8 cellular contexts compared by ENCODE assay signal in genomic region chr3:46097691-46098241, GRCh38.
DNase-seq lines count a peak whose midpoint lies in the region; ATAC-seq and TF ChIP-seq lines count a peak whose summit lies in the region.

No MANE protein-coding gene starts in this region.

- no peaks in the 10 kb centered on the region for H3K27me3 ChIP-seq in right atrium auricular region
- H3K27me3 ChIP-seq in subcutaneous abdominal adipose tissue (ENCODE audit: control insufficient read depth in 5 of 5, insufficient read depth in 4 of 5, low read length in 5 of 5): no peaks in the 10 kb centered on the region
- no peaks in the 10 kb centered on the region for H3K27me3 ChIP-seq in neuronal stem cell (ENCODE audit: control insufficient read depth in 3 of 3, insufficient read depth in 3 of 3, low read depth in 1 of 3, low read length in 3 of 3)

- no peak overlapping the region for H4K8ac ChIP-seq in neuronal stem cell (ENCODE audit: low read depth, low read length)

- H3K9me3 ChIP-seq in right atrium auricular region (no peaks in the 10 kb centered on the region), subcutaneous abdominal adipose tissue (ENCODE audit: control insufficient read depth in 5 of 5, low read length in 5 of 5) (peaks cover 0 to 2% (median 0%) of the 10 kb centered on the region in 5 donors), neuronal stem cell (replicated peaks in 1 of 2; ENCODE audit: control insufficient read depth in 2 of 2, insufficient read depth in 1 of 2, low read depth in 1 of 2, low read length in 2 of 2) (peaks cover 0 to 2% of the 10 kb centered on the region in 2 donors)

- no peak overlapping the region for H4K91ac ChIP-seq in neuronal stem cell (ENCODE audit: low read depth, low read length, poor library complexity)

- H3K14ac ChIP-seq in neuronal stem cell (ENCODE audit: low read length): no peak overlapping the region

- H2AFZ ChIP-seq in neuronal stem cell (ENCODE audit: low read length): no peak overlapping the region

- H3K4me1 ChIP-seq in right atrium auricular region (peaks cover 0 to 13% of the 10 kb centered on the region in 2 donors), subcutaneous abdominal adipose tissue (ENCODE audit: control insufficient read depth in 5 of 5, insufficient read depth in 5 of 5, low read length in 5 of 5) (peaks cover 0 to 26% (median 17%) of the 10 kb centered on the region in 5 donors), neuronal stem cell (ENCODE audit: control insufficient read depth in 2 of 2, insufficient read depth in 1 of 2, low read depth in 1 of 2, low read length in 2 of 2) (no peaks in the 10 kb centered on the region)

- H2BK120ac ChIP-seq in neuronal stem cell (ENCODE audit: low read depth, low read length): no peak overlapping the region

- no CpG with 5 or more reads among the region's 6 CpGs for WGBS in neuronal stem cell (ENCODE audit: extremely low coverage in 2 of 2, insufficient read length in 2 of 2, insufficient replicate concordance in 1 of 2), 2 donors

- no peak overlapping the region for H2BK12ac ChIP-seq in neuronal stem cell (ENCODE audit: low read length)

- H3K4me2 ChIP-seq in neuronal stem cell (ENCODE audit: insufficient read depth, low read length, poor library complexity, severe bottlenecking): no peak overlapping the region

- no peak overlapping the region for H2AK5ac ChIP-seq in neuronal stem cell (ENCODE audit: low read depth, low read length)

- no peak for TF ChIP-seq CTCF in GM13976 (IDR thresholded peaks at IDR 0.05; ENCODE audit: borderline replicate concordance, control extremely low read depth, extremely low read depth, insufficient read depth, missing control alignments)
- TF ChIP-seq CTCF in right atrium auricular region (IDR thresholded peaks at IDR 0.05): no peak

- no peaks in the 10 kb centered on the region for H3K36me3 ChIP-seq in right atrium auricular region
- H3K36me3 ChIP-seq in subcutaneous abdominal adipose tissue (ENCODE audit: control insufficient read depth in 5 of 5, insufficient read depth in 5 of 5, low read length in 5 of 5): no peaks in the 10 kb centered on the region
- no peaks in the 10 kb centered on the region for H3K36me3 ChIP-seq in neuronal stem cell (replicated peaks in 1 of 2; ENCODE audit: control insufficient read depth in 2 of 2, insufficient read depth in 2 of 2, low read length in 2 of 2)

- H2BK5ac ChIP-seq in neuronal stem cell (ENCODE audit: low read length): no peak overlapping the region

- H3K4me3 ChIP-seq in right atrium auricular region (no peak overlapping the region), subcutaneous abdominal adipose tissue (ENCODE audit: low read depth in 1 of 5, low read length in 5 of 5) (no peak overlapping the region), neuronal stem cell (ENCODE audit: low read length in 2 of 2) (no peak overlapping the region)

- H3K79me1 ChIP-seq in neuronal stem cell (ENCODE audit: low read depth, low read length): no peaks in the 10 kb centered on the region

- in situ Hi-C loops in GM13976 (cut with MboI; ENCODE audit: low sequenced_read_pairs, unreplicated experiment): loop anchor here (10.0 kb wide), 1 partner anchor 87 kb away; no protein-coding TSS in a partner anchor

- H3K18ac ChIP-seq in neuronal stem cell (ENCODE audit: low read length): no peak overlapping the region

- no peak overlapping the region for H3K23ac ChIP-seq in neuronal stem cell (ENCODE audit: low read depth, low read length, poor library complexity)

- H3K27ac ChIP-seq in right atrium auricular region (peak overlapping the region; percentile 67 to 79), subcutaneous abdominal adipose tissue (ENCODE audit: low read depth, low read length) (peak overlapping the region; percentile 54), neuronal stem cell (replicated peaks; ENCODE audit: low read length) (no peak overlapping the region)

- peak; percentile 47 for DNase-seq in GM13976 (ENCODE audit: low spot score)
- DNase-seq in activated CD4-positive, alpha-beta T cell treated with anti-CD3 and anti-CD28 coated beads, Interleukin-2, amount 50 U/mL, for 48 hours: peak; percentile 50 to 59
- peak; percentile 71 for DNase-seq in right atrium auricular region (ENCODE audit: low spot score)
- DNase-seq in DMS79 treated with DMSO at 0.1 percent for 48 hours (lab: John Stamatoyannopoulos, UW): no peak
- no peak for DNase-seq in NCI-H2196 treated with DMSO at 0.1 percent for 48 hours (lab: John Stamatoyannopoulos, UW; ENCODE audit: unreplicated experiment)
- no peak for DNase-seq in neuronal stem cell (ENCODE audit: low spot score)

- H2BK15ac ChIP-seq in neuronal stem cell (ENCODE audit: low read length): no peak overlapping the region

- no peak overlapping the region for H3K4ac ChIP-seq in neuronal stem cell (ENCODE audit: low read length)

- H3K9ac ChIP-seq in subcutaneous abdominal adipose tissue (ENCODE audit: low read length in 5 of 5) (peak overlapping the region in 3 of 5 donors; percentile 7 to 57 (median 47)), neuronal stem cell (ENCODE audit: low read depth, low read length, poor library complexity) (no peak overlapping the region)

- peak; percentile 11 for ATAC-seq in HG03025 (IDR thresholded peaks at IDR 0.05; ENCODE audit: low FRiP score, unreplicated experiment)

Comparison
In these comparisons a context has a peak if more than half of its experiments do, and no peak if none do; other contexts are left out.
1. DNase-seq: peak in GM13976 (single experiment), activated CD4-positive, alpha-beta T cell treated with anti-CD3 and anti-CD28 coated beads, Interleukin-2, amount 50 U/mL, for 48 hours (2 of 2) and right atrium auricular region (single experiment); none in DMS79 treated with DMSO at 0.1 percent for 48 hours (single experiment), NCI-H2196 treated with DMSO at 0.1 percent for 48 hours (single experiment) and neuronal stem cell (single experiment).